In the genomic region with DNA sequence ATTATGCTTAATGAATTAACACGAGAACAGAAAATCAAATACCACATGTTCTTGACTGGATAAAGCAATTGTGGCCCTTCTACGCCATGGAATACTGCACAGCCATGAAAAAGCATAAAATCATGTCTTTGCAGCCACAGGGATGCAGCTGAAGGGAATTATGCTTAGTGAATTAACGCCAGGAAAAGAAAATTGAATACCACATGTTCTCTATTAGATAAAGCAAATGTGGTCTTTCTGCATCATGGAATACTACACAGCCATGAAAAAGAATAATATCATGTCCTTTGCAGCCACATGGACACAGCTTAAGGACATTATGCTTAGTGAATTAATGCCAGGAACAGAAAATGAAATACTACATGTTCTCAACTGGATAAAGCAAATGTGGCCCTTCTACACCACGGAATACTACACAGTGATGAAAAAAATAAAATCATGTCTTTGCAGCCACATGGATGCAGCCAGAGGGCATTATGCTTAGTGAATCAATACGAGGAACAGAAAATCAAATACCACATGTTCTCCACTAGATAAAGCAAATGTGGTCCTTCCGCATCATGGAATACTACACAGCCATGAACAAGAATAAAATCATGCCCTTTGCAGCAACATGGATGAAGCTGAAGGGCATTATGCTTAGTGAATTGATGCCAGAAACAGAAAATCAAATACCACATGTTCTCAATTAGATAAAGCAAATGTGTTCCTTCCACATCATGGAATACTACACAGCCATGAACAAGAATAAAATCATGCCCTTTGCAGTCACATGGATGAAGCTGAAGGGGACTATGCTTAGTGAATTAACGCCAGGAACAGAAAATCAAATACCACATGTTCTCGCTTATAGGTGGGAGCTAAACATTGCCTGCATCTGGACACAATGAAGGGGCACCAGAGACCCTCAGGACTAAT, we compare ENCODE assay signal across 2 cellular contexts. TPM values are rescaled to one million over a fixed set of nuclear protein-coding genes. Genes with fewer than 3 reads are reported as not detected.
"Had no signal": no experiment of that assay in that cellular context is flagged by ENCODE, and none has a peak within 500 bp of the region (broad histone marks: within the 10 kb centered on the region; RNA-seq: fewer than 3 reads in every experiment).

No MANE protein-coding gene starts in this region.

RNA-seq across cellular contexts. Expression of a gene that starts 37.3 kb away (rescaled TPM):
- total RNA-seq: G401, GM12878 had no signal
- polyA plus RNA-seq: GM12878 had no signal
